ENCODE assay signal across 8 cellular contexts in the genomic region with DNA sequence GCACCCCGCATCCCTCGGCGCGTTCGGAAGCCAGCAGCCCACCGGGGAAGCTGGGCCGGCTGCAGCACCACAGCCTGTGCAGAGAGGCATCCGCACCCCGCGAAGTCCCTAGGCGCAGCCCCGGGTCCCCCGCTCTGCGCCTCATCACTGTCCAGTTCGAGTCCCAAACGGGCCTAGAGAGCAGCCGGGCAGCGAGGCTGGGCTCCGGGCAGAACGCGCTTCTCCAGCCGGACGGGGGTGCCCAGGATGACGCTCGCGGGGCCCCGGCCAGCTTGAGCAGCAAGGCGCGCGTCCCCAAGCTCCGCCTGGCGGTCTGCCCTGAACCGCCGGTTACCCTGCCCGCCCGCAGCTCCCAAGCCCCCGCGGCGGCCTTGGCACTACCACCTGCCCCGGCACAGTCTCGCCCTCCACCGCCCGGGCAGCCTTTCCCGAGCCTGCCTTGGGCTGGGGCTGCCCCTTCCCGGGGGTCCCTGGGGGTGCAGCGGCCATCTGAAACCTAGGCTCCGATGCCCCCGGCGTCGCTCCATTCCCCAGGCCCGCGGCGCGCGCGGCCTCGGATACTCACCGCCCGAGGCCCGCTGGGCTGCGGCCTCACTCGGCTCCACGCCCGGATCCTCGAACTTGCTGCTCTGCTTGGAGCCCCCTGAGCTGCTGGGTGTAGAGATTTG. TPM values are rescaled to one million over a fixed set of nuclear protein-coding genes. Genes with fewer than 3 reads are reported as not detected.
A peak's percentile ranks its signal among the peaks of the same experiment; 100 is the strongest.
DNase-seq lines count a peak whose midpoint lies in the region; ATAC-seq lines count a peak whose summit lies in the region.

No MANE protein-coding gene starts in this region.

- peak; percentile 30 for DNase-seq in GM19238 (ENCODE audit: insufficient read length, low spot score)
- DNase-seq in HuH-7.5 (ENCODE audit: low spot score): peak; percentile 26
- DNase-seq in UCSD-AML1 (lab: John Stamatoyannopoulos, UW; ENCODE audit: unreplicated experiment): peak; percentile 30
- DNase-seq in central memory CD8-positive, alpha-beta T cell (ENCODE audit: low spot score in 2 of 2): peak; percentile 17 to 22
- peak; percentile 33 to 73 for DNase-seq in left colon
- DNase-seq in stimulated activated CD4-positive, alpha-beta T cell treated with anti-CD3 and anti-CD28 coated beads, Interleukin-12 subunit alpha, Interleukin-12 subunit beta, amount 100 ng/mL, for 4 hours: peak; percentile 44
- DNase-seq in SW 1271 (lab: John Stamatoyannopoulos, UW): no peak

- peaks cover 4% of the 10 kb centered on the region for H3K36me3 Mint-ChIP-seq in central memory CD8-positive, alpha-beta T cell (ENCODE audit: insufficient read depth)

- H3K4me3 ChIP-seq in BLaER1: peak overlapping the region; percentile 82

- H3K4me2 ChIP-seq in BLaER1: peak overlapping the region; percentile 93

- ATAC-seq in central memory CD8-positive, alpha-beta T cell (replicated peaks; ENCODE audit: extremely low read depth, poor library complexity, severe bottlenecking): peak; percentile 42
- peak; percentile 61 for ATAC-seq in left colon

- H3K9me3 Mint-ChIP-seq in central memory CD8-positive, alpha-beta T cell: no peaks in the 10 kb centered on the region

- H3K4me3 Mint-ChIP-seq in central memory CD8-positive, alpha-beta T cell: peak overlapping the region; percentile 82

- H3K27ac ChIP-seq in BLaER1: peak overlapping the region; percentile 76

- peak overlapping the region; percentile 79 for H3K9ac ChIP-seq in BLaER1

- H3K27me3 Mint-ChIP-seq in central memory CD8-positive, alpha-beta T cell: peaks cover 25% of the 10 kb centered on the region

- peaks cover 11% of the 10 kb centered on the region for H3K4me1 Mint-ChIP-seq in central memory CD8-positive, alpha-beta T cell

- H4K20me1 ChIP-seq in BLaER1: no peaks in the 10 kb centered on the region

- peak overlapping the region; percentile 30 for H3K27ac Mint-ChIP-seq in central memory CD8-positive, alpha-beta T cell (ENCODE audit: low read depth)

- peaks cover 17% of the 10 kb centered on the region; the same call in 1 of the 2 replicates for H3K27me3 ChIP-seq in BLaER1

- 0 out of 2 replicates have a peak, but pooled peaks cover 3% of the 10 kb centered on the region for H3K36me3 ChIP-seq in BLaER1

- peaks cover 11% of the 10 kb centered on the region for H3K4me1 ChIP-seq in BLaER1

- no peaks in the 10 kb centered on the region for H3K9me3 ChIP-seq in BLaER1

- intact Hi-C loops in left colon (cut with DNase I, micrococcal nuclease): no loop called here

RNA-seq across cellular contexts. Expression of a gene that starts 0.6 kb away (rescaled TPM):
- 10 to 100 TPM in 1 of 2 donors, 1 to 10 TPM in 1; 2.5 to 20.4 TPM for total RNA-seq in left colon

Comparison
In these comparisons a context has a peak if more than half of its experiments do, and no peak if none do; other contexts are left out.
1. DNase-seq: peak in GM19238 (single experiment), HuH-7.5 (single experiment), UCSD-AML1 (single experiment), central memory CD8-positive, alpha-beta T cell (2 of 2), left colon (2 of 2) and stimulated activated CD4-positive, alpha-beta T cell treated with anti-CD3 and anti-CD28 coated beads, Interleukin-12 subunit alpha, Interleukin-12 subunit beta, amount 100 ng/mL, for 4 hours (single experiment); none in SW 1271 (0 of 2).